ENCODE assay signal across 9 cellular contexts in the genomic region with DNA sequence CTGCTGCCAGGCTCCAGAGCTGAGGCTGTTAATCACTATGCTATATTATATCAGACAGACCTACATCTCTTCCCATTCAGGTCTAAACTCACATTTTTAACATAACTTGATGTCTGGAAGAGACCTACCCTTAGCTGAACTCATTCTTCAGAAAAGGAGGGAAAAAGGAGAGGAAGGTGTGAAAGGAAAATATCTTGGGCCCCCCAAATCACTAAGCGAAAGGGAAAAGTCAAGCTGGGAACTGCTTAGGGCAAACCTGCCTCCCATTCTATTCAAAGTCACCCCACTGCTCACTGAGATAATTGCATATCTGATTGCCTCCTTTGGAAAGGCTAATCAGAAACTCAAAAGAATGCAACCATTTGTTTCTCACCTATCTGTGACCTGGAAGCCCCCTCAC.
"Had no signal": no experiment of that assay in that cellular context is flagged by ENCODE, and none has a peak within 500 bp of the region (broad histone marks: within the 10 kb centered on the region; RNA-seq: fewer than 3 reads in every experiment).

No MANE protein-coding gene starts in this region.

- DNase-seq: IMR-90, KBM-7, KG1 had no signal

- H3K4me3 ChIP-seq: K562 had no signal

- FAIRE-seq: HepG2, HTR-8/SVneo, K562 had no signal

- H3K27ac Mint-ChIP-seq: IgD-negative memory B cell had no signal

- H3K9ac ChIP-seq: KMS-11 had no signal

- H3K4me3 Mint-ChIP-seq: IgD-negative memory B cell had no signal

- ATAC-seq: HepG2, K562 had no signal

- H3K4me1 Mint-ChIP-seq: IgD-negative memory B cell had no signal

- H3K36me3 Mint-ChIP-seq: IgD-negative memory B cell had no signal

- H3K27ac ChIP-seq: HL-60 had no signal
